ENCODE assay signal across 20 cellular contexts in the genomic region with DNA sequence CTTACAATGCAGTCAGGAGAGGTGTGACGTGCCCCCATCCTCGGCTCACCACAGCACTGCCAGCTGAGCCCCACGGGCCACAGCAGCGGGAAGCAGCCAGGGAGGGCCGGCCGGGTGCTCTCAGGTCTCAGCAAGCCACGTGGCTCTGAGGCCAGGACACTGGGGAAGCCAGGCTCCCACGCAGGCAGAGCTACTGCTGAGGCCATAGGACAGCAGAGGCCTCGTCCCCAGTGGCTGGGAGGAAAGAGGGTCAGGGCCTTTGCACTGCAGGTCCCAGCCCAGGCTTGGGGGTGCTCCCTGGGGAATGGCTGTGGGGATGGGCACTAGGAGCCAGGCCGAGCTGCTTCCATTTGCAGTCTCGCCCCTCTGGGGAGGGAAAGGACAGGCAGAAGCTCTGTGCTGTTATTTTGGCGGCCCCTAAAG. TPM values are rescaled to one million over a fixed set of nuclear protein-coding genes. Genes with fewer than 3 reads are reported as not detected.
DNase-seq lines count a peak whose midpoint lies in the region; ATAC-seq and TF ChIP-seq lines count a peak whose summit lies in the region.
"Had no signal": no experiment of that assay in that cellular context is flagged by ENCODE, and none has a peak within 500 bp of the region (broad histone marks: within the 10 kb centered on the region; RNA-seq: fewer than 3 reads in every experiment).

No MANE protein-coding gene starts in this region.

- DNase-seq in WTC11 (ENCODE audit: low spot score) (no peak), cardiac septum (ENCODE audit: low spot score) (peak; percentile 69), lower lobe of right lung (peak; percentile 35), NCI-H2107 treated with DMSO at 0.1 percent for 48 hours (lab: John Stamatoyannopoulos, UW; ENCODE audit: unreplicated experiment) (no peak), NCI-H1417 treated with DMSO at 0.1 percent for 48 hours (lab: John Stamatoyannopoulos, UW) (no peak)
- DNase-seq in stimulated activated effector memory CD8-positive, alpha-beta T cell treated with anti-CD3 and anti-CD28 coated beads, Interleukin-12 subunit alpha, Interleukin-12 subunit beta, amount 100 ng/mL, for 72 hours (ENCODE audit: low spot score in 2 of 2): no peak
- no peak for DNase-seq in activated CD4-positive, alpha-beta memory T cell treated with anti-CD3 and anti-CD28 coated beads for 36 hours
- DNase-seq: C1 segment of cervical spinal cord, DMS 273 treated with DMSO at 0.1 percent for 48 hours, GF-D8, GM23248, NCI-H1436 treated with DMSO at 0.1 percent for 48 hours, NCI-H2029 treated with DMSO at 0.1 percent for 48 hours, NCI-H510A, NCI-H774, PC-3, SHP77 had no signal

- no peak overlapping the region for H3K27ac ChIP-seq in BLaER1 treated with 17β-estradiol and CSF1 and Interleukin-3, amounts not matched to agents 10 nM and 100 nM
- no peak overlapping the region for H3K27ac ChIP-seq in lower lobe of right lung
- H3K27ac ChIP-seq: GM23248 had no signal

- H3K4me1 Mint-ChIP-seq in WTC11: peaks cover 51% of the 10 kb centered on the region
- peaks cover 42% of the 10 kb centered on the region for H3K4me1 Mint-ChIP-seq in stimulated activated effector memory CD8-positive, alpha-beta T cell treated with anti-CD3 and anti-CD28 coated beads, Interleukin-12 subunit alpha, Interleukin-12 subunit beta, amount 100 ng/mL, for 72 hours
- peaks cover 48% of the 10 kb centered on the region for H3K4me1 Mint-ChIP-seq in activated CD4-positive, alpha-beta memory T cell treated with anti-CD3 and anti-CD28 coated beads for 36 hours (ENCODE audit: low read depth)

- POLR2A ChIA-PET in WTC11 (lab: Charles Lee): no interaction called here
- POLR2A ChIA-PET in activated CD4-positive, alpha-beta memory T cell treated with anti-CD3 and anti-CD28 coated beads for 36 hours (lab: Charles Lee): no interaction called here

- peak overlapping the region; percentile 80 to 98 (median 87) for H3K4me2 ChIP-seq in BLaER1 treated with 17β-estradiol and CSF1 and Interleukin-3, amounts not matched to agents 10 nM and 100 nM
- H3K4me2 ChIP-seq: SK-N-SH had no signal

- no peak overlapping the region for H3K4me3 Mint-ChIP-seq in WTC11
- H3K4me3 Mint-ChIP-seq in stimulated activated effector memory CD8-positive, alpha-beta T cell treated with anti-CD3 and anti-CD28 coated beads, Interleukin-12 subunit alpha, Interleukin-12 subunit beta, amount 100 ng/mL, for 72 hours: no peak overlapping the region
- H3K4me3 Mint-ChIP-seq in activated CD4-positive, alpha-beta memory T cell treated with anti-CD3 and anti-CD28 coated beads for 36 hours: no peak overlapping the region

- no peaks in the 10 kb centered on the region for H3K9me3 Mint-ChIP-seq in WTC11
- no peaks in the 10 kb centered on the region for H3K9me3 Mint-ChIP-seq in stimulated activated effector memory CD8-positive, alpha-beta T cell treated with anti-CD3 and anti-CD28 coated beads, Interleukin-12 subunit alpha, Interleukin-12 subunit beta, amount 100 ng/mL, for 72 hours
- no peaks in the 10 kb centered on the region for H3K9me3 Mint-ChIP-seq in activated CD4-positive, alpha-beta memory T cell treated with anti-CD3 and anti-CD28 coated beads for 36 hours

- H3K4me1 ChIP-seq in BLaER1 treated with 17β-estradiol and CSF1 and Interleukin-3, amounts not matched to agents 10 nM and 100 nM: peaks cover 65 to 90% (median 85%) of the 10 kb centered on the region in 10 experiments
- H3K4me1 ChIP-seq in lower lobe of right lung: peaks cover 30% of the 10 kb centered on the region

- H3K4me3 ChIP-seq in BLaER1 treated with 17β-estradiol and CSF1 and Interleukin-3, amounts not matched to agents 10 nM and 100 nM: no peak overlapping the region
- H3K4me3 ChIP-seq in lower lobe of right lung: no peak overlapping the region
- H3K4me3 ChIP-seq: GM23248 had no signal

- peak overlapping the region in 10 of 11 experiments; percentile 9 to 71 (median 44); a peak in 15 of 22 replicates for H3K9ac ChIP-seq in BLaER1 treated with 17β-estradiol and CSF1 and Interleukin-3, amounts not matched to agents 10 nM and 100 nM
- H3K9ac ChIP-seq: GM23248, SK-N-SH had no signal

- peak overlapping the region; percentile 72 for H3K27ac Mint-ChIP-seq in WTC11
- no peak overlapping the region for H3K27ac Mint-ChIP-seq in stimulated activated effector memory CD8-positive, alpha-beta T cell treated with anti-CD3 and anti-CD28 coated beads, Interleukin-12 subunit alpha, Interleukin-12 subunit beta, amount 100 ng/mL, for 72 hours
- no peak overlapping the region for H3K27ac Mint-ChIP-seq in activated CD4-positive, alpha-beta memory T cell treated with anti-CD3 and anti-CD28 coated beads for 36 hours

- CTCF ChIA-PET in WTC11 (lab: Charles Lee): interaction anchor here (2.0 to 6.9 kb wide), 2 partner anchors 11 to 15 kb away, joined by 6 to 39 read pairs; no protein-coding TSS in a partner anchor
- CTCF ChIA-PET in activated CD4-positive, alpha-beta memory T cell treated with anti-CD3 and anti-CD28 coated beads for 36 hours (lab: Charles Lee): no interaction called here

- peaks cover 28% of the 10 kb centered on the region for H3K36me3 Mint-ChIP-seq in WTC11
- peaks cover 55% of the 10 kb centered on the region for H3K36me3 Mint-ChIP-seq in stimulated activated effector memory CD8-positive, alpha-beta T cell treated with anti-CD3 and anti-CD28 coated beads, Interleukin-12 subunit alpha, Interleukin-12 subunit beta, amount 100 ng/mL, for 72 hours
- peaks cover 8% of the 10 kb centered on the region for H3K36me3 Mint-ChIP-seq in activated CD4-positive, alpha-beta memory T cell treated with anti-CD3 and anti-CD28 coated beads for 36 hours

- ATAC-seq in WTC11: no peak
- ATAC-seq in lower lobe of right lung: no peak
- ATAC-seq in stimulated activated effector memory CD8-positive, alpha-beta T cell treated with anti-CD3 and anti-CD28 coated beads, Interleukin-12 subunit alpha, Interleukin-12 subunit beta, amount 100 ng/mL, for 72 hours: no peak
- ATAC-seq: PC-3 had no signal

- intact Hi-C loops in cardiac septum (cut with DNase I) (loop anchor here (10.0 kb wide), 1 partner anchor 166 kb away; a partner anchor contains a TSS), lower lobe of right lung (cut with DNase I) (no loop called here)
- intact Hi-C loops in activated CD4-positive, alpha-beta memory T cell treated with anti-CD3 and anti-CD28 coated beads for 36 hours (cut with micrococcal nuclease): no loop called here

- H3K27me3 ChIP-seq in BLaER1 treated with 17β-estradiol and CSF1 and Interleukin-3, amounts not matched to agents 10 nM and 100 nM: no peaks in the 10 kb centered on the region
- H3K27me3 ChIP-seq in lower lobe of right lung (ENCODE audit: low read depth): no peaks in the 10 kb centered on the region

- no peaks in the 10 kb centered on the region for H3K27me3 Mint-ChIP-seq in WTC11 (ENCODE audit: low read depth)
- H3K27me3 Mint-ChIP-seq in activated CD4-positive, alpha-beta memory T cell treated with anti-CD3 and anti-CD28 coated beads for 36 hours: no peaks in the 10 kb centered on the region

- no peaks in the 10 kb centered on the region for H3K9me3 ChIP-seq in BLaER1 treated with 17β-estradiol and CSF1 and Interleukin-3, amounts not matched to agents 10 nM and 100 nM (replicated peaks in 1 of 11)
- H3K9me3 ChIP-seq in lower lobe of right lung: no peaks in the 10 kb centered on the region
- H3K9me3 ChIP-seq: SK-N-SH had no signal

- peaks cover 32 to 67% (median 46%) of the 10 kb centered on the region in 11 experiments for H3K36me3 ChIP-seq in BLaER1 treated with 17β-estradiol and CSF1 and Interleukin-3, amounts not matched to agents 10 nM and 100 nM
- peaks cover 55% of the 10 kb centered on the region for H3K36me3 ChIP-seq in lower lobe of right lung

- H4K20me1 ChIP-seq in BLaER1 treated with 17β-estradiol and CSF1 and Interleukin-3, amounts not matched to agents 10 nM and 100 nM: peaks cover 99 to 100% (median 100%) of the 10 kb centered on the region in 11 experiments

- TF ChIP-seq CTCF in WTC11 (IDR thresholded peaks at IDR 0.05) (no peak), lower lobe of right lung (IDR thresholded peaks at IDR 0.05) (no peak)

TF ChIP-seq in WTC11, 78 proteins besides CTCF, POLR2A, EP300 and RAD21 (continues in another document):
- TF ChIP-seq FOXJ3 (CRISPR knock-in tag; IDR thresholded peaks at IDR 0.05; ENCODE audit: borderline replicate concordance): no peak
- TF ChIP-seq, protein P1, sequence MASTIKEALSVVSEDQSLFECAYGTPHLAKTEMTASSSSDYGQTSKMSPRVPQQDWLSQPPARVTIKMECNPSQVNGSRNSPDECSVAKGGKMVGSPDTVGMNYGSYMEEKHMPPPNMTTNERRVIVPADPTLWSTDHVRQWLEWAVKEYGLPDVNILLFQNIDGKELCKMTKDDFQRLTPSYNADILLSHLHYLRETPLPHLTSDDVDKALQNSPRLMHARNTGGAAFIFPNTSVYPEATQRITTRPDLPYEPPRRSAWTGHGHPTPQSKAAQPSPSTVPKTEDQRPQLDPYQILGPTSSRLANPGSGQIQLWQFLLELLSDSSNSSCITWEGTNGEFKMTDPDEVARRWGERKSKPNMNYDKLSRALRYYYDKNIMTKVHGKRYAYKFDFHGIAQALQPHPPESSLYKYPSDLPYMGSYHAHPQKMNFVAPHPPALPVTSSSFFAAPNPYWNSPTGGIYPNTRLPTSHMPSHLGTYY (CRISPR knock-in tag; IDR thresholded peaks at IDR 0.05): no peak
- TF ChIP-seq HMGA2 (CRISPR knock-in tag; IDR thresholded peaks at IDR 0.05): no peak
- no peak for TF ChIP-seq MYBL2 (CRISPR knock-in tag; IDR thresholded peaks at IDR 0.05)

RNA-seq across cellular contexts. Expression of a gene that starts 5.8 kb away (rescaled TPM):
- total RNA-seq in WTC11 (2021): 70.6 to 92.4 TPM (median 71.0 TPM) in 3 replicates
- 63.1 TPM for total RNA-seq in cardiac septum
- total RNA-seq in lower lobe of right lung: 34.4 TPM
- 10 to 100 TPM; 26.1 to 29.2 TPM for total RNA-seq in activated CD4-positive, alpha-beta memory T cell treated with anti-CD3 and anti-CD28 coated beads for 36 hours

RNA-seq across cellular contexts. Expression of a gene that starts 18.0 kb away (rescaled TPM):
- 10.2 to 11.1 TPM (median 10.3 TPM) in 3 replicates for total RNA-seq in WTC11 (2021)
- 8.0 TPM for total RNA-seq in cardiac septum
- total RNA-seq in lower lobe of right lung: 8.5 TPM
- total RNA-seq in activated CD4-positive, alpha-beta memory T cell treated with anti-CD3 and anti-CD28 coated beads for 36 hours: 1 to 10 TPM; 2.5 to 2.9 TPM
- total RNA-seq: Daoy, GM23248 had no signal

RNA-seq across cellular contexts. Expression of a gene that starts 38.3 kb away (rescaled TPM):
- total RNA-seq in WTC11 (2021) (0.13 to 0.25 TPM (median 0.23 TPM) in 3 replicates), cardiac septum (not detected), lower lobe of right lung (not detected)
- not detected for total RNA-seq in activated CD4-positive, alpha-beta memory T cell treated with anti-CD3 and anti-CD28 coated beads for 36 hours
- total RNA-seq: Daoy, GM23248, PC-3 had no signal

Comparison
In these comparisons a context has a peak if more than half of its experiments do, and no peak if none do; other contexts are left out.
1. DNase-seq: peak in cardiac septum (single experiment) and lower lobe of right lung (single experiment); none in WTC11 (single experiment), NCI-H2107 treated with DMSO at 0.1 percent for 48 hours (single experiment), stimulated activated effector memory CD8-positive, alpha-beta T cell treated with anti-CD3 and anti-CD28 coated beads, Interleukin-12 subunit alpha, Interleukin-12 subunit beta, amount 100 ng/mL, for 72 hours (0 of 2), NCI-H1417 treated with DMSO at 0.1 percent for 48 hours (single experiment) and activated CD4-positive, alpha-beta memory T cell treated with anti-CD3 and anti-CD28 coated beads for 36 hours (single experiment).